In the genomic region with DNA sequence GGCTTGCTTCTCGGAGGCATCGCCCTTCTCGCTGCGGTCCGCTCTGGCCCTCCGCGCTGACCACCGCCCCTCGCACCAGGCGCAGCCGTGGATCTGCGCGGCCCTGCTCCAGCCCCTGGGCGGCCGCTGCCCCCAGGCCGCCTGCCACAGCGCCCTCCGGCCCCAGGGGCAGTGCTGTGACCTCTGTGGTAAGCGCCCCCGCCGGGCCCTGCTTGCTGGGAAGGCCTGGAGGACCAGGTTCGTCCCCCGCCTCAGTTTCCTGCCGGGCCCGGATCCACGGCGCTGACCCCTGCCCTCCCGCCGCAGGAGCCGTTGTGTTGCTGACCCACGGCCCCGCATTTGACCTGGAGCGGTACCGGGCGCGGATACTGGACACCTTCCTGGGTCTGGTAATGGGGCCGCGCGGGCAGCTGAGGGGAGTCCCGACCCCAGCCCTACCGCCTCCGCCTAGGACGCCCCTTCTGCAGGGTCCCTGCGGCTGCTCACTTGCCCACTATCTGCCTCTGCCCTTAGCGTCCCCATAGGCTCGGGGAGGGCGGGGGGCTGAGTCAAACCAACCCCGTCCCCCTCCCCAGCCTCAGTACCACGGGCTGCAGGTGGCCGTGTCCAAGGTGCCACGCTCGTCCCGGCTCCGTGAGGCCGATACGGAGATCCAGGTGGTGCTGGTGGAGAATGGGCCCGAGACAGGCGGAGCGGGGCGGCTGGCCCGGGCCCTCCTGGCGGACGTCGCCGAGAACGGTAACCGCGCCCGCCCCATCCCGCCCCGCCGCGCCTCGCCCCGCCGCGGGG, we compare ENCODE assay signal across 9 cellular contexts. TPM values are rescaled to one million over a fixed set of nuclear protein-coding genes. Genes with fewer than 3 reads are reported as not detected.
DNase-seq lines count a peak whose midpoint lies in the region; ATAC-seq and TF ChIP-seq lines count a peak whose summit lies in the region.
"Had no signal": no experiment of that assay in that cellular context is flagged by ENCODE, and none has a peak within 500 bp of the region (broad histone marks: within the 10 kb centered on the region; RNA-seq: fewer than 3 reads in every experiment).

No MANE protein-coding gene starts in this region.

- H3K4me1 ChIP-seq in HUES6 (ENCODE audit: control insufficient read depth, insufficient read depth, low read length) (peaks cover 17% of the 10 kb centered on the region), colonic mucosa (peaks cover 14% of the 10 kb centered on the region), lung (ENCODE audit: control insufficient read depth in 2 of 2, insufficient read depth in 2 of 2, low read length in 2 of 2) (peaks cover 0 to 20% of the 10 kb centered on the region in 2 donors), spleen (peaks cover 13 to 42% (median 34%) of the 10 kb centered on the region in 6 donors)

- WGBS in lung, 2 donors: 3 to 7% methylated on average over 51 to 77 of the region's 77 CpGs
- 5 to 15% (median 7%) methylated on average over 25 to 77 of the region's 77 CpGs for WGBS in spleen, 5 donors

- TF ChIP-seq POLR2A in spleen (IDR thresholded peaks at IDR 0.05): no peak

- TF ChIP-seq CTCF in colonic mucosa (IDR thresholded peaks at IDR 0.05) (no peak), lung (IDR thresholded peaks at IDR 0.05; ENCODE audit: control extremely low read depth, extremely low read depth) (no peak), spleen (IDR thresholded peaks at IDR 0.05 in 8 of 11, conservative IDR thresholded peaks at IDR 0.05 in 3 of 11) (no peak)

- H3K27ac ChIP-seq in HUES6 (ENCODE audit: low read depth, low read length) (no peak overlapping the region), colonic mucosa (peak overlapping the region; percentile 95), lung (ENCODE audit: low read depth in 1 of 2, low read length in 1 of 2) (no peak overlapping the region), spleen (no peak overlapping the region)

- ATAC-seq in lung (ENCODE audit: insufficient read depth, low FRiP score): no peak

- DNase-seq in colonic mucosa: no peak
- DNase-seq in lung (ENCODE audit: low spot score): no peak
- no peak for DNase-seq in spleen
- no peak for DNase-seq in NCI-H1048 (lab: John Stamatoyannopoulos, UW)
- DNase-seq in H4 (ENCODE audit: low spot score): no peak
- no peak for DNase-seq in SKM-1 treated with dmso at 0.1 percent for 144 hours (lab: John Stamatoyannopoulos, UW; ENCODE audit: unreplicated experiment)
- no peak for DNase-seq in NCI-H128 (lab: John Stamatoyannopoulos, UW; ENCODE audit: unreplicated experiment)

- intact Hi-C loops in colonic mucosa (cut with DNase I): no loop called here
- intact Hi-C loops in spleen (cut with DNase I; ENCODE audit: low total_unique reads): no loop called here

- peaks cover 75% of the 10 kb centered on the region for H3K27me3 ChIP-seq in HUES6 (ENCODE audit: control insufficient read depth, insufficient read depth, low read length)
- H3K27me3 ChIP-seq in colonic mucosa: peaks cover 16% of the 10 kb centered on the region
- H3K27me3 ChIP-seq in lung (ENCODE audit: control insufficient read depth, insufficient read depth): no peaks in the 10 kb centered on the region
- H3K27me3 ChIP-seq in spleen (replicated peaks in 1 of 7): peaks cover 3 to 69% (median 35%) of the 10 kb centered on the region in 7 donors

- H3K9me3 ChIP-seq in HUES6 (ENCODE audit: control insufficient read depth, insufficient read depth, low read depth, low read length) (no peaks in the 10 kb centered on the region), colonic mucosa (no peaks in the 10 kb centered on the region), lung (ENCODE audit: control insufficient read depth in 2 of 2, insufficient read depth in 1 of 2, low read length in 1 of 2) (peaks cover 0 to 2% of the 10 kb centered on the region in 2 donors), spleen (no peaks in the 10 kb centered on the region)

- H3K4me3 ChIP-seq in HUES6 (ENCODE audit: low read depth, low read length) (peak overlapping the region; percentile 92), colonic mucosa (peak overlapping the region; percentile 60), lung (peak overlapping the region; percentile 8), spleen (peak overlapping the region; percentile 34 to 73 (median 44))

- H3K36me3 ChIP-seq in HUES6 (ENCODE audit: control insufficient read depth, insufficient read depth, low read length): peaks cover 12% of the 10 kb centered on the region
- H3K36me3 ChIP-seq in colonic mucosa: no peaks in the 10 kb centered on the region
- H3K36me3 ChIP-seq in lung (ENCODE audit: control insufficient read depth in 2 of 2, insufficient read depth in 2 of 2, low read length in 2 of 2): peaks cover 0 to 16% of the 10 kb centered on the region in 2 donors
- peaks cover 0 to 27% (median 5%) of the 10 kb centered on the region in 6 donors for H3K36me3 ChIP-seq in spleen

- no peak overlapping the region for H3K9ac ChIP-seq in HUES6 (ENCODE audit: low read length)
- H3K9ac ChIP-seq in colonic mucosa (ENCODE audit: low read depth in 2 of 2, low read length in 2 of 2): peak overlapping the region; percentile 89 to 91

RNA-seq across cellular contexts. Expression of gene AMN, which starts 7.1 kb away (rescaled TPM):
- total RNA-seq in colonic mucosa (100 to 1,000 TPM; 186 to 239 TPM), lung (10 to 100 TPM in 1 of 2 donors, under 1 TPM in 1; 0.94 to 24.7 TPM), spleen (1 to 10 TPM in 6 of 7 donors, under 1 TPM in 1; 0.65 to 3.0 (median 2.4) TPM)
- polyA plus RNA-seq in lung (10 to 100 TPM; 10.2 to 15.0 TPM), spleen (1 to 10 TPM; 1.6 to 2.2 (median 2.1) TPM)
- total RNA-seq in H4 (2014; rRNA removed; shearing (Covaris generic)): not detected in 2 replicates
- total RNA-seq: SK-MEL-5 had no signal

Comparison
In these comparisons a context has a peak if more than half of its experiments do, and no peak if none do; other contexts are left out.
1. H3K4me3 ChIP-seq: peak in every context shown above with its lines; median percentile 92 in HUES6; 60 in colonic mucosa; 44 in spleen; 8 in lung.
2. RNA of gene AMN, which starts 7.1 kb away (total RNA-seq): 186 to 239 TPM in colonic mucosa; 0.94 to 24.7 TPM in lung, 0.65 to 3.0 TPM in spleen and not detected in H4; every median in the first group is over 4 times any median in the second.